ENCODE assay signal across 9 cellular contexts in the genomic region with DNA sequence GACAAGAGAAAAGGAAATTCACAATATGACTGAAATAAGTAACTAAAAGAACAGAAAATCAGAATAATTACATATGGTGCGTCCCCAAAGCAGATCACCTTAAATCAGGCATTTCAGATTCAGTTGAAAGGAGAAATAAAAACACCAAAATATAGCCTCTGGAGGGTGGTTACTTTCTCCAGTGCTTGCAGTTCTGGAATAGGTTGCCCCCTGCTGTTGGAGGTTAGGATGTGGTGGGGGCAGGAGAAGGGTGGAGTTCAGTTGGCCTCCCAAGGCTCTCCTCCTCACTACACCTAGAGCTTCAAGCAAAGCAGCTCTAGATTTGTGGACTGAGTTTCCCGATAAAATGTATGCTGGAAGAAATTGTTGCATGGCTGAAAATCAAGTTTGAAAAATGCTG.
DNase-seq lines count a peak whose midpoint lies in the region; FAIRE-seq and TF ChIP-seq lines count a peak whose summit lies in the region.
"Had no signal": no experiment of that assay in that cellular context is flagged by ENCODE, and none has a peak within 500 bp of the region (broad histone marks: within the 10 kb centered on the region; RNA-seq: fewer than 3 reads in every experiment).

No MANE protein-coding gene starts in this region.

- H3K36me3 ChIP-seq in kidney epithelial cell (ENCODE audit: control insufficient read depth, insufficient read depth, low read length), result no peaks in the 10 kb centered on the region

- FAIRE-seq in RCC 7860 (lab: Jason Lieb, UNC), result no peak
- FAIRE-seq: colon had no signal

- H3K27me3 ChIP-seq in kidney epithelial cell (ENCODE audit: control insufficient read depth, insufficient read depth, low read length), result no peaks in the 10 kb centered on the region

- H3K4me3 ChIP-seq in kidney epithelial cell (ENCODE audit: low read depth, low read length), result no peak overlapping the region

- TF ChIP-seq CTCF in GM10266 (IDR thresholded peaks at IDR 0.05; ENCODE audit: control insufficient read depth, insufficient read depth, low read depth, missing control alignments), result peak; percentile 22
- TF ChIP-seq CTCF in kidney epithelial cell (IDR thresholded peaks at IDR 0.05; ENCODE audit: insufficient read depth, low read length, poor library complexity, severe bottlenecking), result peak; percentile 33

- DNase-seq in GM10266 (ENCODE audit: extremely low spot score) (peak; percentile 7), H4 (ENCODE audit: low spot score) (peak; percentile 45), RCC 7860 (ENCODE audit: low spot score) (peak; percentile 16), kidney epithelial cell (ENCODE audit: low read depth) (no peak), glomerular visceral epithelial cell (ENCODE audit: extremely low spot score) (no peak), NCI-H2196 treated with DMSO at 0.1 percent for 48 hours (lab: John Stamatoyannopoulos, UW; ENCODE audit: unreplicated experiment) (no peak)
- no peak for DNase-seq in stimulated activated CD4-positive, alpha-beta T cell treated with anti-CD3 and anti-CD28 coated beads, Interleukin-2, amount 100 ng/mL, for 24 hours
- DNase-seq in stimulated activated CD4-positive, alpha-beta T cell treated with anti-CD3 and anti-CD28 coated beads, Interleukin-1b, Interleukin-23, amount 100 ng/mL, for 48 hours, result no peak

Comparison
In these comparisons a context has a peak if more than half of its experiments do, and no peak if none do; other contexts are left out.
1. DNase-seq: peak in GM10266 (single experiment), H4 (single experiment) and RCC 7860 (single experiment); none in kidney epithelial cell (single experiment), glomerular visceral epithelial cell (single experiment), NCI-H2196 treated with DMSO at 0.1 percent for 48 hours (single experiment), stimulated activated CD4-positive, alpha-beta T cell treated with anti-CD3 and anti-CD28 coated beads, Interleukin-2, amount 100 ng/mL, for 24 hours (0 of 2) and stimulated activated CD4-positive, alpha-beta T cell treated with anti-CD3 and anti-CD28 coated beads, Interleukin-1b, Interleukin-23, amount 100 ng/mL, for 48 hours (single experiment).